In the genomic region with DNA sequence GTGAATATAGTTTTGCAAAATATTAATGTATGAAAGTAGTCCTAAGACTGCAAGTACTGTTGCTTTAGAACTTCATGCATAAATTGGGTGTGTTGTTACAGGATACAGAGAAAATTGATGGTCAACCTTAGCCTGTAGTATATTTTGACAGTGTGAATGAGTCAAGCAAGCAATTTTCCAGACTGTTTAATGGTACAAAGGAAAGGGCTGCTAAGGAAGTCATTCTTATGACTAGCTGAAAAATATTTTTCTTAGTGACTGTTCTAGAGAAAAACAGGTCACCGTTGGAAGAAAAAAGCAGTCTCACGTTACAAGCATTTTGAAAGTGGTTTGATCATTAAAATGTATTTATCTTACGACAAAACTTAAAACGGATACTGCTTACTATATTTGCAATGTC, we compare ENCODE assay signal across 12 cellular contexts. TPM values are rescaled to one million over a fixed set of nuclear protein-coding genes. Genes with fewer than 3 reads are reported as not detected.
DNase-seq lines count a peak whose midpoint lies in the region; ATAC-seq and TF ChIP-seq lines count a peak whose summit lies in the region.
"Had no signal": no experiment of that assay in that cellular context is flagged by ENCODE, and none has a peak within 500 bp of the region (broad histone marks: within the 10 kb centered on the region; RNA-seq: fewer than 3 reads in every experiment).

No MANE protein-coding gene starts in this region.

- peaks cover 16% of the 10 kb centered on the region for H3K36me3 Mint-ChIP-seq in memory B cell

- no peak overlapping the region for H3K4me3 ChIP-seq in cardiac fibroblast (replicated peaks in 1 of 2; ENCODE audit: low read depth in 2 of 2, low read length in 2 of 2)

- peak overlapping the region; percentile 28 for H3K27ac Mint-ChIP-seq in memory B cell
- H3K27ac Mint-ChIP-seq: activated T-helper 2 cell treated with anti-CD3 and anti-CD28 coated beads, Interferon-gamma antibody, Interleukin-2, Interleukin-4, amounts not matched to agents 10 μg/mL and 5 μg/mL and 100 μg/mL, durations not matched to agents 14 hours and 24 hours and 36 hours had no signal

- DNase-seq in AG08396 (ENCODE audit: low spot score) = peak; percentile 22
- peak; percentile 86 for DNase-seq in HCEC 1CT
- DNase-seq in cardiac fibroblast (ENCODE audit: low read depth in 2 of 2) = peak; percentile 35 to 81
- DNase-seq in memory B cell (ENCODE audit: low spot score in 2 of 2) = no peak
- DNase-seq in NCI-H1436 treated with DMSO at 0.1 percent for 48 hours (lab: John Stamatoyannopoulos, UW) = no peak
- DNase-seq in left lobe of liver (ENCODE audit: low spot score) = no peak
- no peak for DNase-seq in NCI-H2081 (lab: John Stamatoyannopoulos, UW)
- no peak for DNase-seq in C1 segment of cervical spinal cord (lab: John Stamatoyannopoulos, UW)
- DNase-seq: COR-L47, foreskin melanocyte had no signal

- no peaks in the 10 kb centered on the region for H3K9me3 Mint-ChIP-seq in memory B cell
- H3K9me3 Mint-ChIP-seq: activated T-helper 2 cell treated with anti-CD3 and anti-CD28 coated beads, Interferon-gamma antibody, Interleukin-2, Interleukin-4, amounts not matched to agents 10 μg/mL and 5 μg/mL and 100 μg/mL, durations not matched to agents 14 hours and 24 hours and 36 hours had no signal

- no peaks in the 10 kb centered on the region for H3K27me3 Mint-ChIP-seq in memory B cell

- TF ChIP-seq CTCF in cardiac fibroblast (IDR thresholded peaks at IDR 0.05; ENCODE audit: low read depth, low read length) = no peak

- no peak for ATAC-seq in memory B cell (ENCODE audit: low read depth)
- ATAC-seq in left lobe of liver = no peak
- ATAC-seq: HCT116 had no signal

- H3K4me3 Mint-ChIP-seq in memory B cell = no peak overlapping the region

- peaks cover 52% of the 10 kb centered on the region for H3K4me1 Mint-ChIP-seq in memory B cell

RNA-seq across cellular contexts. Expression of gene MBNL1, which starts 49.2 kb away (rescaled TPM):
- total RNA-seq in left lobe of liver = 48.4 TPM

Comparison
In these comparisons a context has a peak if more than half of its experiments do, and no peak if none do; other contexts are left out.
1. DNase-seq: peak in AG08396 (single experiment), HCEC 1CT (single experiment) and cardiac fibroblast (2 of 2); none in memory B cell (0 of 2), NCI-H1436 treated with DMSO at 0.1 percent for 48 hours (single experiment), left lobe of liver (single experiment), NCI-H2081 (0 of 2) and C1 segment of cervical spinal cord (0 of 14).